29 cellular contexts compared by ENCODE assay signal in genomic region chr20:17624070-17624469, GRCh38. TPM values are rescaled to one million over a fixed set of nuclear protein-coding genes. Genes with fewer than 3 reads are reported as not detected.
DNase-seq lines count a peak whose midpoint lies in the region; ATAC-seq, FAIRE-seq and TF ChIP-seq lines count a peak whose summit lies in the region.
"Had no signal": no experiment of that assay in that cellular context is flagged by ENCODE, and none has a peak within 500 bp of the region (broad histone marks: within the 10 kb centered on the region; RNA-seq: fewer than 3 reads in every experiment).

No MANE protein-coding gene starts in this region.

- TF ChIP-seq CTCF in natural killer cell (IDR thresholded peaks at IDR 0.05) (no peak), left ventricle myocardium inferior (IDR thresholded peaks at IDR 0.05; ENCODE audit: borderline replicate concordance) (no peak), ovary (IDR thresholded peaks at IDR 0.05) (no peak)

- peak; percentile 50 for DNase-seq in natural killer cell treated with Interleukin-12 subunit alpha and Interleukin-12 subunit beta and Interleukin-15 and Interleukin-18, amount 100 ng/mL, for 72 hours (ENCODE audit: low spot score)
- DNase-seq in natural killer cell (no peak), left ventricle myocardium inferior (peak; percentile 5), ovary (peak; percentile 8 to 38 (median 15)), A172 (ENCODE audit: low spot score) (no peak), small intestine (no peak)
- no peak for DNase-seq in stimulated activated CD4-positive, alpha-beta T cell treated with anti-CD3 and anti-CD28 coated beads, Interleukin-15, amount 100 ng/mL, for 24 hours
- DNase-seq: activated CD4-positive, alpha-beta T cell treated with anti-CD3 and anti-CD28 coated beads, Interleukin-2, amount 10 ng/mL, durations not matched to agents 7 days and 5 days; COR-L47; islet precursor cell; MM.1S; NCI-H1417 treated with DMSO at 0.1 percent for 48 hours; NCI-H2029 treated with DMSO at 0.1 percent for 48 hours; NCI-H226; NCI-H526 treated with DMSO at 0.1 percent for 48 hours; NK-92 treated with Interleukin-12 subunit alpha and Interleukin-12 subunit beta, amount 100 ng/mL, for 24 hours; PC-3; stimulated activated CD8-positive, alpha-beta memory T cell treated with anti-CD3 and anti-CD28 coated beads, Interleukin-4, amount 100 ng/mL, for 48 hours had no signal

- H3K27ac Mint-ChIP-seq in natural killer cell treated with Interleukin-12 subunit alpha and Interleukin-12 subunit beta and Interleukin-15 and Interleukin-18, amount 100 ng/mL, for 72 hours, result no peak overlapping the region
- H3K27ac Mint-ChIP-seq in natural killer cell, result no peak overlapping the region
- H3K27ac Mint-ChIP-seq: activated CD4-positive, alpha-beta T cell treated with anti-CD3 and anti-CD28 coated beads, Interleukin-2, amount 10 ng/mL, durations not matched to agents 7 days and 5 days; stimulated activated naive CD8-positive, alpha-beta T cell treated with anti-CD3 and anti-CD28 coated beads, Interleukin-15, Interleukin-2, amounts not matched to agents 100 ng/mL and 50 ng/mL, for 24 hours had no signal

- no peaks in the 10 kb centered on the region for H3K36me3 Mint-ChIP-seq in natural killer cell treated with Interleukin-12 subunit alpha and Interleukin-12 subunit beta and Interleukin-15 and Interleukin-18, amount 100 ng/mL, for 72 hours
- H3K36me3 Mint-ChIP-seq in natural killer cell, result no peaks in the 10 kb centered on the region

- no peak for FAIRE-seq in small intestine (lab: Jason Lieb, UNC)
- FAIRE-seq: pancreas had no signal

- H3K27me3 Mint-ChIP-seq in natural killer cell treated with Interleukin-12 subunit alpha and Interleukin-12 subunit beta and Interleukin-15 and Interleukin-18, amount 100 ng/mL, for 72 hours, result no peaks in the 10 kb centered on the region
- no peaks in the 10 kb centered on the region for H3K27me3 Mint-ChIP-seq in natural killer cell (ENCODE audit: low read depth in 2 of 2)
- H3K27me3 Mint-ChIP-seq: activated CD4-positive, alpha-beta T cell treated with anti-CD3 and anti-CD28 coated beads, Interleukin-2, amount 10 ng/mL, durations not matched to agents 7 days and 5 days; central memory CD8-positive, alpha-beta T cell; naive thymus-derived CD8-positive, alpha-beta T cell; stimulated activated naive CD8-positive, alpha-beta T cell treated with anti-CD3 and anti-CD28 coated beads, Interleukin-15, Interleukin-2, amounts not matched to agents 100 ng/mL and 50 ng/mL, for 24 hours had no signal

- H3K9me3 ChIP-seq in left ventricle myocardium inferior (replicated peaks), result no peaks in the 10 kb centered on the region
- H3K9me3 ChIP-seq in ovary, result no peaks in the 10 kb centered on the region
- no peaks in the 10 kb centered on the region for H3K9me3 ChIP-seq in small intestine (ENCODE audit: control insufficient read depth, low read depth)
- H3K9me3 ChIP-seq: lower lobe of right lung, pancreas, thyroid gland had no signal

- H3K27ac ChIP-seq in left ventricle myocardium inferior (replicated peaks) (no peak overlapping the region), ovary (no peak overlapping the region), small intestine (ENCODE audit: low read depth in 1 of 2, low read length in 1 of 2) (no peak overlapping the region)
- H3K27ac ChIP-seq: C4-2B, lower lobe of right lung, pancreas, thyroid gland, VCaP had no signal

- H3K36me3 ChIP-seq in left ventricle myocardium inferior, result peaks cover 93% of the 10 kb centered on the region
- no peaks in the 10 kb centered on the region for H3K36me3 ChIP-seq in ovary
- peaks cover 34 to 55% of the 10 kb centered on the region in 2 donors for H3K36me3 ChIP-seq in small intestine (ENCODE audit: control insufficient read depth in 2 of 2, insufficient read depth in 2 of 2, low read length in 2 of 2)

- H3K4me3 ChIP-seq in left ventricle myocardium inferior (no peak overlapping the region), ovary (no peak overlapping the region), small intestine (ENCODE audit: low read depth in 1 of 2, low read length in 2 of 2) (no peak overlapping the region)
- H3K4me3 ChIP-seq: lower lobe of right lung, pancreas, thyroid gland had no signal

- H3K9me3 Mint-ChIP-seq in natural killer cell treated with Interleukin-12 subunit alpha and Interleukin-12 subunit beta and Interleukin-15 and Interleukin-18, amount 100 ng/mL, for 72 hours, result no peaks in the 10 kb centered on the region
- no peaks in the 10 kb centered on the region for H3K9me3 Mint-ChIP-seq in natural killer cell
- H3K9me3 Mint-ChIP-seq: activated CD4-positive, alpha-beta T cell treated with anti-CD3 and anti-CD28 coated beads, Interleukin-2, amount 10 ng/mL, durations not matched to agents 7 days and 5 days; central memory CD8-positive, alpha-beta T cell; naive thymus-derived CD8-positive, alpha-beta T cell; stimulated activated naive CD8-positive, alpha-beta T cell treated with anti-CD3 and anti-CD28 coated beads, Interleukin-15, Interleukin-2, amounts not matched to agents 100 ng/mL and 50 ng/mL, for 24 hours had no signal

- no peak for TF ChIP-seq POLR2A in ovary (IDR thresholded peaks at IDR 0.05)

- 75 to 78% (median 75%) methylated on average over 12 of the region's 12 CpGs for WGBS in ovary, 3 donors
- WGBS in small intestine, 3 donors, result 91 to 94% (median 94%) methylated on average over 12 of the region's 12 CpGs

- H3K4me1 ChIP-seq in left ventricle myocardium inferior (no peaks in the 10 kb centered on the region), ovary (ENCODE audit: insufficient read depth) (no peaks in the 10 kb centered on the region), small intestine (ENCODE audit: control insufficient read depth in 2 of 2, insufficient read depth in 1 of 2, low read depth in 1 of 2, low read length in 1 of 2) (no peaks in the 10 kb centered on the region)
- H3K4me1 ChIP-seq: thyroid gland had no signal

- ATAC-seq in natural killer cell treated with Interleukin-12 subunit alpha and Interleukin-12 subunit beta and Interleukin-15 and Interleukin-18, amount 100 ng/mL, for 72 hours, result no peak
- ATAC-seq in natural killer cell (no peak), GM21786 (IDR thresholded peaks at IDR 0.05; ENCODE audit: unreplicated experiment) (no peak)
- ATAC-seq: esophagus mucosa; HCT116; lower lobe of right lung; naive thymus-derived CD8-positive, alpha-beta T cell; PC-3 had no signal

- no peaks in the 10 kb centered on the region for H3K27me3 ChIP-seq in left ventricle myocardium inferior (ENCODE audit: low read depth)
- no peaks in the 10 kb centered on the region for H3K27me3 ChIP-seq in ovary
- H3K27me3 ChIP-seq in small intestine (ENCODE audit: control insufficient read depth in 2 of 2, insufficient read depth in 2 of 2, low read length in 2 of 2), result no peaks in the 10 kb centered on the region
- H3K27me3 ChIP-seq: pancreas, thyroid gland had no signal

- H3K4me3 Mint-ChIP-seq in natural killer cell treated with Interleukin-12 subunit alpha and Interleukin-12 subunit beta and Interleukin-15 and Interleukin-18, amount 100 ng/mL, for 72 hours, result no peak overlapping the region
- no peak overlapping the region for H3K4me3 Mint-ChIP-seq in natural killer cell
- H3K4me3 Mint-ChIP-seq: activated CD4-positive, alpha-beta T cell treated with anti-CD3 and anti-CD28 coated beads, Interleukin-2, amount 10 ng/mL, durations not matched to agents 7 days and 5 days; central memory CD8-positive, alpha-beta T cell; naive thymus-derived CD8-positive, alpha-beta T cell; stimulated activated naive CD8-positive, alpha-beta T cell treated with anti-CD3 and anti-CD28 coated beads, Interleukin-15, Interleukin-2, amounts not matched to agents 100 ng/mL and 50 ng/mL, for 24 hours had no signal

- intact Hi-C loops in natural killer cell (cut with micrococcal nuclease), result no loop called here
- intact Hi-C loops in left ventricle myocardium inferior (cut with micrococcal nuclease), result no loop called here
- intact Hi-C loops in ovary (cut with DNase I), result no loop called here

- peaks cover 0 to 10% of the 10 kb centered on the region in 2 donors for H3K4me1 Mint-ChIP-seq in natural killer cell treated with Interleukin-12 subunit alpha and Interleukin-12 subunit beta and Interleukin-15 and Interleukin-18, amount 100 ng/mL, for 72 hours (ENCODE audit: low read depth in 2 of 2)
- peaks cover 4 to 7% of the 10 kb centered on the region in 2 donors for H3K4me1 Mint-ChIP-seq in natural killer cell
- H3K4me1 Mint-ChIP-seq: activated CD4-positive, alpha-beta T cell treated with anti-CD3 and anti-CD28 coated beads, Interleukin-2, amount 10 ng/mL, durations not matched to agents 7 days and 5 days had no signal

- TF ChIP-seq EP300 in ovary (IDR thresholded peaks at IDR 0.05), result no peak

RNA-seq across cellular contexts. Expression of gene DSTN, which starts 54.2 kb away (rescaled TPM):
- total RNA-seq in natural killer cell treated with Interleukin-12 subunit alpha and Interleukin-12 subunit beta and Interleukin-15 and Interleukin-18, amount 100 ng/mL, for 72 hours, result 10 to 100 TPM; 42.5 to 59.1 TPM
- total RNA-seq in natural killer cell (10 to 100 TPM; 47.5 to 73.5 (median 70.0) TPM), left ventricle myocardium inferior (635 TPM), ovary (100 to 1,000 TPM; 162 to 429 (median 299) TPM)
- polyA plus RNA-seq in ovary (1,000 to 10,000 TPM in 1 of 2 donors, 100 to 1,000 TPM in 1; 404 to 1,033 TPM), small intestine (100 to 1,000 TPM; 145 to 360 (median 189) TPM)
- total RNA-seq in A172 (2014; rRNA removed; shearing (Covaris generic)), result 445 and 560 TPM in 2 replicates

RNA-seq across cellular contexts. Expression of gene RRBP1, which starts 58.0 kb away (rescaled TPM):
- total RNA-seq in natural killer cell treated with Interleukin-12 subunit alpha and Interleukin-12 subunit beta and Interleukin-15 and Interleukin-18, amount 100 ng/mL, for 72 hours, result 100 to 1,000 TPM; 113 to 134 TPM
- total RNA-seq in natural killer cell, result 10 to 100 TPM; 88.3 to 95.4 (median 90.1) TPM
- 31.3 TPM for total RNA-seq in left ventricle myocardium inferior
- total RNA-seq in ovary, result 100 to 1,000 TPM in 2 of 7 donors, 10 to 100 TPM in 5; 29.2 to 159 (median 96.2) TPM
- 10 to 100 TPM; 51.8 to 64.4 TPM for polyA plus RNA-seq in ovary
- total RNA-seq in A172 (2014; rRNA removed; shearing (Covaris generic)), result 104 and 136 TPM in 2 replicates
- polyA plus RNA-seq in small intestine, result 100 to 1,000 TPM in 1 of 3 donors, 10 to 100 TPM in 2; 45.2 to 164 (median 59.7) TPM

Comparison
In these comparisons a context has a peak if more than half of its experiments do, and no peak if none do; other contexts are left out.
1. DNase-seq: peak in natural killer cell treated with Interleukin-12 subunit alpha and Interleukin-12 subunit beta and Interleukin-15 and Interleukin-18, amount 100 ng/mL, for 72 hours (single experiment), left ventricle myocardium inferior (single experiment) and ovary (5 of 5); none in natural killer cell (single experiment), A172 (single experiment), small intestine (single experiment) and stimulated activated CD4-positive, alpha-beta T cell treated with anti-CD3 and anti-CD28 coated beads, Interleukin-15, amount 100 ng/mL, for 24 hours (single experiment).